ENCODE assay signal across 14 cellular contexts in genomic region chr10:4352566-4352961, GRCh38.
DNase-seq lines count a peak whose midpoint lies in the region; ATAC-seq, FAIRE-seq and TF ChIP-seq lines count a peak whose summit lies in the region.
"Had no signal": no experiment of that assay in that cellular context is flagged by ENCODE, and none has a peak within 500 bp of the region (broad histone marks: within the 10 kb centered on the region; RNA-seq: fewer than 3 reads in every experiment).

No MANE protein-coding gene starts in this region.

- no peak overlapping the region for H3K4me2 ChIP-seq in OCI-LY7 (ENCODE audit: low read length)

- no peak overlapping the region for H3K27ac Mint-ChIP-seq in CD4-positive, alpha-beta T cell
- H3K27ac Mint-ChIP-seq: naive thymus-derived CD4-positive, alpha-beta T cell had no signal

- FAIRE-seq in HTR-8/SVneo (lab: Jason Lieb, UNC) = no peak

- no peaks in the 10 kb centered on the region for H3K36me3 ChIP-seq in psoas muscle (ENCODE audit: insufficient read depth in 1 of 2, low read depth in 1 of 2)
- no peaks in the 10 kb centered on the region for H3K36me3 ChIP-seq in OCI-LY7 (ENCODE audit: insufficient read depth, low read length)

- CTCF ChIA-PET in CD4-positive, alpha-beta T cell (lab: Charles Lee) = no interaction called here
- CTCF ChIA-PET in OCI-LY7 (lab: Charles Lee; ENCODE audit: unreplicated experiment) = no interaction called here

- no peak overlapping the region for H2AFZ ChIP-seq in OCI-LY7 (ENCODE audit: low read length)

- no peak overlapping the region for H3K27ac ChIP-seq in psoas muscle
- no peak overlapping the region for H3K27ac ChIP-seq in CD4-positive, alpha-beta T cell (ENCODE audit: low read depth, low read length)
- no peak overlapping the region for H3K27ac ChIP-seq in OCI-LY7 (ENCODE audit: low read depth, low read length, poor library complexity, severe bottlenecking)
- H3K27ac ChIP-seq: SK-N-MC had no signal

- no peak overlapping the region for H3K4me3 ChIP-seq in AG10803 (ENCODE audit: low read length)
- no peak overlapping the region for H3K4me3 ChIP-seq in psoas muscle
- no peak overlapping the region for H3K4me3 ChIP-seq in OCI-LY7 (ENCODE audit: low read depth, low read length, poor library complexity, severe bottlenecking)
- H3K4me3 ChIP-seq: SK-N-MC had no signal

- no peaks in the 10 kb centered on the region for H3K36me3 Mint-ChIP-seq in CD4-positive, alpha-beta T cell (ENCODE audit: low read depth)
- H3K36me3 Mint-ChIP-seq: naive thymus-derived CD4-positive, alpha-beta T cell had no signal

- DNase-seq in AG10803 (ENCODE audit: low read depth) (peak; percentile 73), astrocyte of the hippocampus (ENCODE audit: low read depth, low spot score) (peak; percentile 41), left cardiac atrium (peak; percentile 28), psoas muscle (peak; percentile 29 to 47), SHP77 treated with DMSO at 0.1 percent for 48 hours (lab: John Stamatoyannopoulos, UW) (no peak), HTR-8/SVneo (ENCODE audit: insufficient read length, low spot score) (no peak), OCI-LY7 (ENCODE audit: low spot score) (no peak)
- no peak for DNase-seq in CD4-positive, alpha-beta T cell
- DNase-seq: central memory CD4-positive, alpha-beta T cell; MM.1S; naive thymus-derived CD4-positive, alpha-beta T cell; NCI-H510A treated with DMSO at 0.1 percent for 48 hours; stimulated activated CD4-positive, alpha-beta T cell treated with anti-CD3 and anti-CD28 coated beads, Interleukin-15, amount 100 ng/mL, for 24 hours had no signal

- POLR2A ChIA-PET in CD4-positive, alpha-beta T cell (lab: Charles Lee) = no interaction called here
- POLR2A ChIA-PET in OCI-LY7 (lab: Charles Lee) = no interaction called here

- TF ChIP-seq CTCF in AG10803 (conservative IDR thresholded peaks at IDR 0.05; ENCODE audit: low read length) = no peak
- TF ChIP-seq CTCF in psoas muscle (IDR thresholded peaks at IDR 0.05) = no peak
- no peak for TF ChIP-seq CTCF in CD4-positive, alpha-beta T cell (IDR thresholded peaks at IDR 0.05)
- TF ChIP-seq CTCF in OCI-LY7 (conservative IDR thresholded peaks at IDR 0.05; ENCODE audit: low read length) = no peak

- intact Hi-C loops in left cardiac atrium (cut with DNase I) = no loop called here
- intact Hi-C loops in psoas muscle (cut with DNase I) = no loop called here
- intact Hi-C loops in CD4-positive, alpha-beta T cell (cut with DNase I, micrococcal nuclease) = no loop called here
- intact Hi-C loops in OCI-LY7 (cut with micrococcal nuclease; ENCODE audit: unreplicated experiment) = no loop called here

- BruUV-seq in OCI-LY7 (replicated peaks; lab: Mats Ljungman, UMichigan) = no TSS peak

- H3K9me2 ChIP-seq in OCI-LY7 (ENCODE audit: insufficient read depth, low read length) = no peaks in the 10 kb centered on the region

- ATAC-seq in left cardiac atrium (peak; percentile 74 to 76), psoas muscle (peak; percentile 51 to 73 (median 58))
- no peak for ATAC-seq in CD4-positive, alpha-beta T cell (ENCODE audit: poor library complexity)
- ATAC-seq: naive thymus-derived CD4-positive, alpha-beta T cell had no signal

- no peaks in the 10 kb centered on the region for H4K20me1 ChIP-seq in OCI-LY7 (ENCODE audit: insufficient read depth, low read length)

- H3K4me3 Mint-ChIP-seq in CD4-positive, alpha-beta T cell = no peak overlapping the region
- H3K4me3 Mint-ChIP-seq: naive thymus-derived CD4-positive, alpha-beta T cell had no signal

- no peaks in the 10 kb centered on the region for H3K9me3 Mint-ChIP-seq in CD4-positive, alpha-beta T cell

- no peaks in the 10 kb centered on the region for H3K27me3 Mint-ChIP-seq in CD4-positive, alpha-beta T cell

- H3K9me3 ChIP-seq in psoas muscle (no peaks in the 10 kb centered on the region), OCI-LY7 (ENCODE audit: low read length) (no peaks in the 10 kb centered on the region)
- no peaks in the 10 kb centered on the region for H3K9me3 ChIP-seq in CD4-positive, alpha-beta T cell (ENCODE audit: control insufficient read depth, low read length)

- peaks cover 13% of the 10 kb centered on the region for H3K4me1 ChIP-seq in psoas muscle
- no peaks in the 10 kb centered on the region for H3K4me1 ChIP-seq in OCI-LY7 (ENCODE audit: insufficient read depth, low read length, poor library complexity, severe bottlenecking)

- no peaks in the 10 kb centered on the region for H3K4me1 Mint-ChIP-seq in CD4-positive, alpha-beta T cell (ENCODE audit: low read depth)

- no peaks in the 10 kb centered on the region for H3K79me2 ChIP-seq in OCI-LY7 (ENCODE audit: insufficient read depth, low read depth, low read length)

- H3K27me3 ChIP-seq in psoas muscle (ENCODE audit: insufficient read depth in 3 of 3, low read length in 2 of 3) = no peaks in the 10 kb centered on the region
- H3K27me3 ChIP-seq in CD4-positive, alpha-beta T cell (ENCODE audit: control insufficient read depth, insufficient read depth, low read length) = no peaks in the 10 kb centered on the region

- 36 to 46% (median 43%) methylated on average over 7 of the region's 7 CpGs for WGBS in psoas muscle, 3 donors

Comparison
In these comparisons a context has a peak if more than half of its experiments do, and no peak if none do; other contexts are left out.
1. DNase-seq: peak in AG10803 (single experiment), astrocyte of the hippocampus (single experiment), left cardiac atrium (single experiment) and psoas muscle (2 of 2); none in SHP77 treated with DMSO at 0.1 percent for 48 hours (single experiment), HTR-8/SVneo (single experiment), CD4-positive, alpha-beta T cell (0 of 10) and OCI-LY7 (single experiment).